Comparison of ENCODE assay signal across 18 cellular contexts in the genomic region with DNA sequence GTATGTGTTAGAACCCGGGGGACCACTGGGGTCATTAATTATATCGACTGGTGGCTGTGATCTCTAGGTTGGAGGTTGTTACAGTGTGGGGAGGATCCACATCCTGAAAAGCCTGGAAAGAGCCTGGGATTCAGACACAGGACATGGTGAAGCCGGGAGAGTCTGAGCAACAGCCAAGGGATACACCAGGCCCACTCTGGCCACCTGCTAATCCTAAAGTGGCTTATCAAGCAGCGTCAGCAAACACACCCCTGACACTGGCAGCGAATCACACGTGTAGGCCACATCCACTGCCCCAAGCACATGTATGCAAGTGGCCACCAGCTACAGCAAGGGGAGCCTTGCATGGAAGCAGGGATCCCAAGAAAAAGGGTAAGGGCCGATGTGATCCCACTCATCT. TPM values are rescaled to one million over a fixed set of nuclear protein-coding genes. Genes with fewer than 3 reads are reported as not detected.
DNase-seq lines count a peak whose midpoint lies in the region; ATAC-seq and TF ChIP-seq lines count a peak whose summit lies in the region.
"Had no signal": no experiment of that assay in that cellular context is flagged by ENCODE, and none has a peak within 500 bp of the region (broad histone marks: within the 10 kb centered on the region; RNA-seq: fewer than 3 reads in every experiment).

No MANE protein-coding gene starts in this region.

- no peak for TF ChIP-seq POLR2A in esophagus squamous epithelium (IDR thresholded peaks at IDR 0.05)
- TF ChIP-seq POLR2A in uterus (IDR thresholded peaks at IDR 0.05): no peak

- peaks cover 0 to 77% (median 40%) of the 10 kb centered on the region in 3 donors for H3K4me1 ChIP-seq in esophagus squamous epithelium
- peaks cover 0 to 3% of the 10 kb centered on the region in 2 donors for H3K4me1 ChIP-seq in neuronal stem cell (ENCODE audit: control insufficient read depth in 2 of 2, insufficient read depth in 1 of 2, low read depth in 1 of 2, low read length in 2 of 2)
- H3K4me1 ChIP-seq in uterus: no peaks in the 10 kb centered on the region
- H3K4me1 ChIP-seq: SJCRH30 had no signal

- H2BK15ac ChIP-seq in neuronal stem cell (ENCODE audit: low read length): no peak overlapping the region

- H3K9me3 ChIP-seq in esophagus squamous epithelium: no peaks in the 10 kb centered on the region
- H3K9me3 ChIP-seq in neuronal stem cell (replicated peaks in 1 of 2; ENCODE audit: control insufficient read depth in 2 of 2, insufficient read depth in 1 of 2, low read depth in 1 of 2, low read length in 2 of 2): peaks cover 0 to 4% of the 10 kb centered on the region in 2 donors
- no peaks in the 10 kb centered on the region for H3K9me3 ChIP-seq in uterus
- H3K9me3 ChIP-seq: ovary, SJCRH30 had no signal

- TF ChIP-seq CTCF in activated CD8-positive, alpha-beta T cell treated with anti-CD3 and anti-CD28 coated beads for 36 hours (IDR thresholded peaks at IDR 0.05): no peak
- TF ChIP-seq CTCF in esophagus squamous epithelium (IDR thresholded peaks at IDR 0.05): no peak
- no peak for TF ChIP-seq CTCF in uterus (IDR thresholded peaks at IDR 0.05)

- CTCF ChIA-PET in activated CD8-positive, alpha-beta T cell treated with anti-CD3 and anti-CD28 coated beads, Interleukin-2, amount 10 ng/mL, durations not matched to agents 7 days and 5 days (lab: Charles Lee): no interaction called here
- CTCF ChIA-PET in activated CD8-positive, alpha-beta T cell treated with anti-CD3 and anti-CD28 coated beads for 36 hours (lab: Charles Lee): no interaction called here

- H3K27me3 ChIP-seq in esophagus squamous epithelium: no peaks in the 10 kb centered on the region
- no peaks in the 10 kb centered on the region for H3K27me3 ChIP-seq in neuronal stem cell (ENCODE audit: control insufficient read depth in 3 of 3, insufficient read depth in 3 of 3, low read depth in 1 of 3, low read length in 3 of 3)
- H3K27me3 ChIP-seq in uterus: no peaks in the 10 kb centered on the region
- H3K27me3 ChIP-seq: ovary, SJCRH30 had no signal

- H3K18ac ChIP-seq in neuronal stem cell (ENCODE audit: low read length): peak overlapping the region; percentile 5

- peak overlapping the region; percentile 26 for H3K27ac Mint-ChIP-seq in activated CD8-positive, alpha-beta T cell treated with anti-CD3 and anti-CD28 coated beads, Interleukin-2, amount 10 ng/mL, durations not matched to agents 7 days and 5 days
- no peak overlapping the region for H3K27ac Mint-ChIP-seq in activated CD8-positive, alpha-beta T cell treated with anti-CD3 and anti-CD28 coated beads for 36 hours
- H3K27ac Mint-ChIP-seq: activated T-helper 2 cell treated with anti-CD3 and anti-CD28 coated beads, Interferon-gamma antibody, Interleukin-2, Interleukin-4, amounts not matched to agents 10 μg/mL and 5 μg/mL and 100 μg/mL, durations not matched to agents 14 hours and 24 hours and 36 hours had no signal

- no peak for DNase-seq in activated CD8-positive, alpha-beta T cell treated with anti-CD3 and anti-CD28 coated beads, Interleukin-2, amount 10 ng/mL, durations not matched to agents 7 days and 5 days
- DNase-seq in activated CD8-positive, alpha-beta T cell treated with anti-CD3 and anti-CD28 coated beads for 36 hours: no peak
- no peak for DNase-seq in esophagus squamous epithelium (lab: John Stamatoyannopoulos, UW)
- DNase-seq in neuronal stem cell (ENCODE audit: low spot score): no peak
- DNase-seq in uterus: no peak
- no peak for DNase-seq in OCI-M2 (lab: John Stamatoyannopoulos, UW; ENCODE audit: unreplicated experiment)
- DNase-seq in dermis blood vessel endothelial cell: no peak
- no peak for DNase-seq in SIG-M5 (lab: John Stamatoyannopoulos, UW)
- DNase-seq: activated CD4-positive, alpha-beta T cell treated with anti-CD3 and anti-CD28 coated beads, Interleukin-2, amount 50 U/mL, for 4 hours; aorta; GDM1; mesendoderm; NCI-H1694; NCI-H774; ovary; SJCRH30; trophoblast cell had no signal

- H3K79me1 ChIP-seq in neuronal stem cell (ENCODE audit: low read depth, low read length): no peaks in the 10 kb centered on the region

- no peak overlapping the region for H2BK5ac ChIP-seq in neuronal stem cell (ENCODE audit: low read length)

- H2AFZ ChIP-seq in neuronal stem cell (ENCODE audit: low read length): no peak overlapping the region

- peaks cover 15% of the 10 kb centered on the region for H3K36me3 Mint-ChIP-seq in activated CD8-positive, alpha-beta T cell treated with anti-CD3 and anti-CD28 coated beads, Interleukin-2, amount 10 ng/mL, durations not matched to agents 7 days and 5 days (ENCODE audit: low read depth)
- peaks cover 19% of the 10 kb centered on the region for H3K36me3 Mint-ChIP-seq in activated CD8-positive, alpha-beta T cell treated with anti-CD3 and anti-CD28 coated beads for 36 hours (ENCODE audit: low read depth)

- no peak for ATAC-seq in activated CD8-positive, alpha-beta T cell treated with anti-CD3 and anti-CD28 coated beads, Interleukin-2, amount 10 ng/mL, durations not matched to agents 7 days and 5 days
- no peak for ATAC-seq in activated CD8-positive, alpha-beta T cell treated with anti-CD3 and anti-CD28 coated beads for 36 hours

- H3K27me3 Mint-ChIP-seq in activated CD8-positive, alpha-beta T cell treated with anti-CD3 and anti-CD28 coated beads, Interleukin-2, amount 10 ng/mL, durations not matched to agents 7 days and 5 days (ENCODE audit: low read depth): no peaks in the 10 kb centered on the region
- no peaks in the 10 kb centered on the region for H3K27me3 Mint-ChIP-seq in activated CD8-positive, alpha-beta T cell treated with anti-CD3 and anti-CD28 coated beads for 36 hours

- H3K9me3 Mint-ChIP-seq in activated CD8-positive, alpha-beta T cell treated with anti-CD3 and anti-CD28 coated beads, Interleukin-2, amount 10 ng/mL, durations not matched to agents 7 days and 5 days (ENCODE audit: insufficient read depth): peaks cover 5% of the 10 kb centered on the region
- H3K9me3 Mint-ChIP-seq in activated CD8-positive, alpha-beta T cell treated with anti-CD3 and anti-CD28 coated beads for 36 hours: peaks cover 5% of the 10 kb centered on the region

- no peak overlapping the region for H3K23ac ChIP-seq in neuronal stem cell (ENCODE audit: low read depth, low read length, poor library complexity)

- no peak overlapping the region for H2BK12ac ChIP-seq in neuronal stem cell (ENCODE audit: low read length)

- H4K8ac ChIP-seq in neuronal stem cell (ENCODE audit: low read depth, low read length): no peak overlapping the region

- H3K36me3 ChIP-seq in esophagus squamous epithelium (peaks cover 0 to 8% (median 0%) of the 10 kb centered on the region in 3 donors), neuronal stem cell (replicated peaks in 1 of 2; ENCODE audit: control insufficient read depth in 2 of 2, insufficient read depth in 2 of 2, low read length in 2 of 2) (no peaks in the 10 kb centered on the region), uterus (no peaks in the 10 kb centered on the region)
- H3K36me3 ChIP-seq: ovary, SJCRH30 had no signal

- H3K4me3 ChIP-seq in esophagus squamous epithelium (no peak overlapping the region), neuronal stem cell (ENCODE audit: low read length in 2 of 2) (no peak overlapping the region), uterus (no peak overlapping the region)
- H3K4me3 ChIP-seq: ovary, SJCRH30 had no signal

- H3K4ac ChIP-seq in neuronal stem cell (ENCODE audit: low read length): no peak overlapping the region

- no peak overlapping the region for H3K9ac ChIP-seq in neuronal stem cell (ENCODE audit: low read depth, low read length, poor library complexity)

- intact Hi-C loops in activated CD8-positive, alpha-beta T cell treated with anti-CD3 and anti-CD28 coated beads for 36 hours (cut with micrococcal nuclease): no loop called here
- intact Hi-C loops in esophagus squamous epithelium (cut with DNase I) (no loop called here), uterus (cut with DNase I; ENCODE audit: low total_unique reads) (no loop called here)

- no peak overlapping the region for H2BK120ac ChIP-seq in neuronal stem cell (ENCODE audit: low read depth, low read length)

- no peak overlapping the region for H3K4me3 Mint-ChIP-seq in activated CD8-positive, alpha-beta T cell treated with anti-CD3 and anti-CD28 coated beads, Interleukin-2, amount 10 ng/mL, durations not matched to agents 7 days and 5 days
- no peak overlapping the region for H3K4me3 Mint-ChIP-seq in activated CD8-positive, alpha-beta T cell treated with anti-CD3 and anti-CD28 coated beads for 36 hours

- 87 to 89% methylated on average over 7 of the region's 7 CpGs for WGBS in esophagus squamous epithelium, 2 donors
- no CpG with 5 or more reads among the region's 7 CpGs for WGBS in neuronal stem cell (ENCODE audit: extremely low coverage in 2 of 2, insufficient read length in 2 of 2, insufficient replicate concordance in 1 of 2), 2 donors

- peak overlapping the region; percentile 54 to 87 (median 85) for H3K27ac ChIP-seq in esophagus squamous epithelium
- no peak overlapping the region for H3K27ac ChIP-seq in neuronal stem cell (replicated peaks; ENCODE audit: low read length)
- peak overlapping the region; percentile 39 to 69 for H3K27ac ChIP-seq in uterus
- H3K27ac ChIP-seq: SJCRH30 had no signal

- peaks cover 44% of the 10 kb centered on the region for H3K4me1 Mint-ChIP-seq in activated CD8-positive, alpha-beta T cell treated with anti-CD3 and anti-CD28 coated beads, Interleukin-2, amount 10 ng/mL, durations not matched to agents 7 days and 5 days (ENCODE audit: low read depth)
- H3K4me1 Mint-ChIP-seq in activated CD8-positive, alpha-beta T cell treated with anti-CD3 and anti-CD28 coated beads for 36 hours (ENCODE audit: low read depth): peaks cover 39% of the 10 kb centered on the region

- no peak overlapping the region for H4K91ac ChIP-seq in neuronal stem cell (ENCODE audit: low read depth, low read length, poor library complexity)

- H2AK5ac ChIP-seq in neuronal stem cell (ENCODE audit: low read depth, low read length): no peak overlapping the region

- H3K4me2 ChIP-seq in neuronal stem cell (ENCODE audit: insufficient read depth, low read length, poor library complexity, severe bottlenecking): no peak overlapping the region

- POLR2A ChIA-PET in activated CD8-positive, alpha-beta T cell treated with anti-CD3 and anti-CD28 coated beads, Interleukin-2, amount 10 ng/mL, durations not matched to agents 7 days and 5 days (lab: Charles Lee): no interaction called here
- POLR2A ChIA-PET in activated CD8-positive, alpha-beta T cell treated with anti-CD3 and anti-CD28 coated beads for 36 hours (lab: Charles Lee): no interaction called here

- H3K14ac ChIP-seq in neuronal stem cell (ENCODE audit: low read length): no peak overlapping the region

RNA-seq across cellular contexts. Expression of a gene that starts 41.0 kb away (rescaled TPM):
- total RNA-seq in activated CD8-positive, alpha-beta T cell treated with anti-CD3 and anti-CD28 coated beads, Interleukin-2, amount 10 ng/mL, durations not matched to agents 7 days and 5 days: 1 to 10 TPM; 8.0 to 8.7 TPM
- total RNA-seq in activated CD8-positive, alpha-beta T cell treated with anti-CD3 and anti-CD28 coated beads for 36 hours: 10 to 100 TPM; 12.3 to 12.9 TPM
- total RNA-seq in esophagus squamous epithelium (10 to 100 TPM; 16.1 to 30.7 (median 22.9) TPM), uterus (10 to 100 TPM in 2 of 4 donors, 1 to 10 TPM in 2; 4.7 to 26.6 (median 10.1) TPM), dermis blood vessel endothelial cell (40.1 and 41.7 TPM in 2 replicates)
- 1.3 TPM for polyA plus RNA-seq in neuronal stem cell (2013, experiment 1 of 2)
- polyA plus RNA-seq in neuronal stem cell (2013, experiment 2 of 2): 1.4 TPM
